22 cellular contexts compared by ENCODE assay signal in genomic region chr10:129305046-129305445, GRCh38.
"Had no signal": no experiment of that assay in that cellular context is flagged by ENCODE, and none has a peak within 500 bp of the region (broad histone marks: within the 10 kb centered on the region; RNA-seq: fewer than 3 reads in every experiment).

No MANE protein-coding gene starts in this region.

- H3K9me3 ChIP-seq: uterus had no signal

- ATAC-seq: activated T-cell treated with anti-CD3 and anti-CD28 coated beads, Interleukin-2, amount 50 U/mL, for 4 hours; effector memory CD8-positive, alpha-beta T cell; stimulated activated naive B cell treated with anti-CD40 and anti-IgM and Interleukin-4, amounts not matched to agents 10 μg/mL and 1 μg/mL and 100 μg/mL, for 72 hours had no signal

- H3K27me3 ChIP-seq: sigmoid colon, transverse colon, uterus had no signal

- H3K27ac ChIP-seq: dorsolateral prefrontal cortex, sigmoid colon, transverse colon, uterus had no signal

- H3K36me3 ChIP-seq: sigmoid colon, transverse colon, uterus had no signal

- H3K4me3 ChIP-seq: dorsolateral prefrontal cortex, sigmoid colon, smooth muscle cell, transverse colon, uterus had no signal

- H3K4me2 ChIP-seq: smooth muscle cell had no signal

- H3K4me1 ChIP-seq: sigmoid colon, transverse colon, uterus had no signal

- DNase-seq: activated CD4-positive, alpha-beta T cell treated with anti-CD3 and anti-CD28 coated beads for 4 hours; activated CD4-positive, alpha-beta T cell treated with anti-CD3 and anti-CD28 coated beads, Interleukin-2, amount 50 U/mL, for 48 hours; activated CD4-positive, CD25-positive, alpha-beta regulatory T cell; activated CD8-positive, alpha-beta memory T cell treated with anti-CD3 and anti-CD28 coated beads, Interleukin-2, amount 50 U/mL, for 48 hours; activated naive CD4-positive, alpha-beta T cell treated with anti-CD3 and anti-CD28 coated beads for 36 hours; activated naive CD8-positive, alpha-beta T cell treated with anti-CD3 and anti-CD28 coated beads, Interleukin-2, amount 10 ng/mL, durations not matched to agents 7 days and 5 days; activated T-cell treated with anti-CD3 and anti-CD28 coated beads, Interleukin-2, amount 50 U/mL, for 4 hours; caudate nucleus; dorsolateral prefrontal cortex; effector memory CD8-positive, alpha-beta T cell; foreskin fibroblast; hippocampal formation; naive B cell; occipital lobe; posterior cingulate gyrus; sigmoid colon; stimulated activated CD4-positive, alpha-beta T cell treated with anti-CD3 and anti-CD28 coated beads, Interleukin-15, amount 100 ng/mL, for 24 hours; stimulated activated naive B cell treated with anti-CD40 and anti-IgM and Interleukin-4, amounts not matched to agents 10 μg/mL and 1 μg/mL and 100 μg/mL, for 72 hours; T1000; transverse colon; uterus had no signal
